11 cellular contexts compared by ENCODE assay signal in the genomic region with DNA sequence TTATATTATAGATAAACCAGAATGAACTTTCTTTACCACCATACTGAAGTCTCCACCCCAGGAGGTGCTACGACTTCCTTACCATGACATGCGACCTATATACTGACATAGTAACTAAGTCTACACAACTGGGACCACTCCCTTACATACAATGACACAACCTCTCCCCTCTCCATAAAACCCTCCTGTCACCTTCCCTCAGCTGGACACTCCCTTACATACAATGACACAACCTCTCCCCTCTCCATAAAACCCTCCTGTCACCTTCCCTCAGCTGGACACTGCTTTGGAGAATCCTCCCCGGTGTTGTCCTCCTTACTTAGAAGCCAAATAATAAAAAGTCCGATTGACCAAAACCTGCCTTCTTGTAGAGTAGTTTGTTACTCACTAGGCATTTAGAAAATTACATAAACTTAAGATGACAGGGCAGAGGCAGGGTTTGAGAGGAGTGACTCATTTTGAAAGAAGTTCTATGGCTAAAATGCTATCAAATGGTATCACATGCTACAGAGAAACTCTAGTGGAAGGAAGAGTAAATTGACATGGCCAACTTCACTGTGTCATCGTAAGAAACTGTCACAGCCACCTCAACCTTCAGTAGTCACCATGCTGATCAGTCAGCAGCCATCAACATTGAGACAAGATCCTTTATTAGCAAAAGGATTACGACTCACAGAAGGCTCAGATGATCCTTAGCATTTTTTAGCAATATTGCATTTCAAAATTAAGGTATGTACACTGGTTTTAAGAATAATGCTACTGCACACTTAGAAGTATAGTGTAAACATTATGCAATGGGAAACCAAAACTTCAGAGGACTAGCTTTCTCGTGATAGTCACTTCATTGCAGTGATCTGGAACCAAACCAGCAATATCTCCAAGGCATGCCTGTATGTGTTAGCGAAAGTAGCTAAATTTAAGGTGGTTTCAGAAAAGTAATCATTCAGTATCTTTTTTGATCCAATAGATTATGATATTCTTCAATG. TPM values are rescaled to one million over a fixed set of nuclear protein-coding genes. Genes with fewer than 3 reads are reported as not detected.
DNase-seq lines count a peak whose midpoint lies in the region; ATAC-seq and TF ChIP-seq lines count a peak whose summit lies in the region.
"Had no signal": no experiment of that assay in that cellular context is flagged by ENCODE, and none has a peak within 500 bp of the region (broad histone marks: within the 10 kb centered on the region; RNA-seq: fewer than 3 reads in every experiment).

No MANE protein-coding gene starts in this region.

- no peaks in the 10 kb centered on the region for H3K9me3 ChIP-seq in gastroesophageal sphincter

- 88 to 89% methylated on average over 4 to 8 of the region's 8 CpGs for WGBS in gastroesophageal sphincter (ENCODE audit: low coverage in 1 of 2), 2 donors

- peaks cover 22% of the 10 kb centered on the region for H3K4me1 Mint-ChIP-seq in activated T-cell treated with anti-CD3 and anti-CD28 coated beads, Interleukin-2, amount 50 U/mL, for 72 hours (ENCODE audit: low read depth)
- H3K4me1 Mint-ChIP-seq in stimulated activated effector memory CD8-positive, alpha-beta T cell treated with anti-CD3 and anti-CD28 coated beads, Interleukin-12 subunit alpha, Interleukin-12 subunit beta, amount 100 ng/mL, for 72 hours = peaks cover 18% of the 10 kb centered on the region

- no peak overlapping the region for H3K27ac ChIP-seq in gastroesophageal sphincter

- H3K4me3 Mint-ChIP-seq in activated T-cell treated with anti-CD3 and anti-CD28 coated beads, Interleukin-2, amount 50 U/mL, for 72 hours = peak overlapping the region in 1 of 2 donors; percentile 43
- peak overlapping the region; percentile 21 for H3K4me3 Mint-ChIP-seq in stimulated activated effector memory CD8-positive, alpha-beta T cell treated with anti-CD3 and anti-CD28 coated beads, Interleukin-12 subunit alpha, Interleukin-12 subunit beta, amount 100 ng/mL, for 72 hours

- in situ Hi-C loops in astrocyte of the spinal cord (cut with HindIII; ENCODE audit: low sequenced_read_pairs) = no loop called here

- H3K27ac Mint-ChIP-seq in activated T-cell treated with anti-CD3 and anti-CD28 coated beads, Interleukin-2, amount 50 U/mL, for 72 hours = peak overlapping the region; percentile 29
- H3K27ac Mint-ChIP-seq in stimulated activated effector memory CD8-positive, alpha-beta T cell treated with anti-CD3 and anti-CD28 coated beads, Interleukin-12 subunit alpha, Interleukin-12 subunit beta, amount 100 ng/mL, for 72 hours = peak overlapping the region; percentile 55

- H3K4me1 ChIP-seq in gastroesophageal sphincter = no peaks in the 10 kb centered on the region

- no peak for TF ChIP-seq EP300 in gastroesophageal sphincter (IDR thresholded peaks at IDR 0.05)

- H3K4me3 ChIP-seq in astrocyte of the spinal cord (ENCODE audit: low read depth, low read length) (no peak overlapping the region), gastroesophageal sphincter (no peak overlapping the region)

- no peaks in the 10 kb centered on the region for H3K27me3 Mint-ChIP-seq in activated T-cell treated with anti-CD3 and anti-CD28 coated beads, Interleukin-2, amount 50 U/mL, for 72 hours (ENCODE audit: low read depth)

- no peaks in the 10 kb centered on the region for H3K27me3 ChIP-seq in gastroesophageal sphincter

- H3K36me3 ChIP-seq in gastroesophageal sphincter = peaks cover 3 to 94% of the 10 kb centered on the region in 2 donors

- no peaks in the 10 kb centered on the region for H3K9me3 Mint-ChIP-seq in activated T-cell treated with anti-CD3 and anti-CD28 coated beads, Interleukin-2, amount 50 U/mL, for 72 hours
- no peaks in the 10 kb centered on the region for H3K9me3 Mint-ChIP-seq in stimulated activated effector memory CD8-positive, alpha-beta T cell treated with anti-CD3 and anti-CD28 coated beads, Interleukin-12 subunit alpha, Interleukin-12 subunit beta, amount 100 ng/mL, for 72 hours

- ATAC-seq in activated T-cell treated with anti-CD3 and anti-CD28 coated beads, Interleukin-2, amount 50 U/mL, for 72 hours (replicated peaks in 1 of 2) = peak; percentile 94 to 97
- ATAC-seq in HG03342 (IDR thresholded peaks at IDR 0.05; ENCODE audit: unreplicated experiment) (peak; percentile 68), gastroesophageal sphincter (no peak), HG02970 (IDR thresholded peaks at IDR 0.05; ENCODE audit: low FRiP score, unreplicated experiment) (no peak)
- peak; percentile 99 for ATAC-seq in stimulated activated effector memory CD8-positive, alpha-beta T cell treated with anti-CD3 and anti-CD28 coated beads, Interleukin-12 subunit alpha, Interleukin-12 subunit beta, amount 100 ng/mL, for 72 hours

- DNase-seq in activated T-cell treated with anti-CD3 and anti-CD28 coated beads, Interleukin-2, amount 50 U/mL, for 72 hours = peak; percentile 19 to 33
- DNase-seq in activated T-cell treated with anti-CD3 and anti-CD28 coated beads for 4 hours (no peak), astrocyte of the spinal cord (ENCODE audit: low read depth, low spot score) (peak; percentile 65), DMS 273 treated with DMSO at 0.1 percent for 48 hours (lab: John Stamatoyannopoulos, UW) (no peak)
- DNase-seq in stimulated activated effector memory CD8-positive, alpha-beta T cell treated with anti-CD3 and anti-CD28 coated beads, Interleukin-12 subunit alpha, Interleukin-12 subunit beta, amount 100 ng/mL, for 72 hours (ENCODE audit: low spot score in 2 of 2) = peak; percentile 2 to 50
- DNase-seq: activated effector memory CD4-positive, alpha-beta T cell treated with anti-CD3 and anti-CD28 coated beads, Interleukin-2, amount 50 U/mL, for 16 hours; Calu3; NCI-H1105 had no signal

- peaks cover 16 to 42% of the 10 kb centered on the region in 2 donors for H3K36me3 Mint-ChIP-seq in activated T-cell treated with anti-CD3 and anti-CD28 coated beads, Interleukin-2, amount 50 U/mL, for 72 hours (ENCODE audit: insufficient read depth in 2 of 2)
- peaks cover 98% of the 10 kb centered on the region for H3K36me3 Mint-ChIP-seq in stimulated activated effector memory CD8-positive, alpha-beta T cell treated with anti-CD3 and anti-CD28 coated beads, Interleukin-12 subunit alpha, Interleukin-12 subunit beta, amount 100 ng/mL, for 72 hours

- TF ChIP-seq CTCF in astrocyte of the spinal cord (IDR thresholded peaks at IDR 0.05; ENCODE audit: low read depth, low read length) (no peak), gastroesophageal sphincter (IDR thresholded peaks at IDR 0.05) (no peak)

- no peak for TF ChIP-seq POLR2A in gastroesophageal sphincter (IDR thresholded peaks at IDR 0.05)

RNA-seq across cellular contexts. Expression of a gene that starts 56.4 kb away (rescaled TPM):
- total RNA-seq in activated T-cell treated with anti-CD3 and anti-CD28 coated beads, Interleukin-2, amount 50 U/mL, for 72 hours = 10 to 100 TPM; 37.4 to 45.5 TPM
- 10 to 100 TPM; 37.4 to 69.6 (median 45.2) TPM for total RNA-seq in gastroesophageal sphincter

Comparison
In these comparisons a context has a peak if more than half of its experiments do, and no peak if none do; other contexts are left out.
1. DNase-seq: peak in activated T-cell treated with anti-CD3 and anti-CD28 coated beads, Interleukin-2, amount 50 U/mL, for 72 hours (2 of 2), astrocyte of the spinal cord (single experiment) and stimulated activated effector memory CD8-positive, alpha-beta T cell treated with anti-CD3 and anti-CD28 coated beads, Interleukin-12 subunit alpha, Interleukin-12 subunit beta, amount 100 ng/mL, for 72 hours (2 of 2); none in activated T-cell treated with anti-CD3 and anti-CD28 coated beads for 4 hours (single experiment) and DMS 273 treated with DMSO at 0.1 percent for 48 hours (single experiment).
2. ATAC-seq: peak in activated T-cell treated with anti-CD3 and anti-CD28 coated beads, Interleukin-2, amount 50 U/mL, for 72 hours (2 of 2), HG03342 (single experiment) and stimulated activated effector memory CD8-positive, alpha-beta T cell treated with anti-CD3 and anti-CD28 coated beads, Interleukin-12 subunit alpha, Interleukin-12 subunit beta, amount 100 ng/mL, for 72 hours (single experiment); none in gastroesophageal sphincter (single experiment) and HG02970 (single experiment).